In the genomic region with DNA sequence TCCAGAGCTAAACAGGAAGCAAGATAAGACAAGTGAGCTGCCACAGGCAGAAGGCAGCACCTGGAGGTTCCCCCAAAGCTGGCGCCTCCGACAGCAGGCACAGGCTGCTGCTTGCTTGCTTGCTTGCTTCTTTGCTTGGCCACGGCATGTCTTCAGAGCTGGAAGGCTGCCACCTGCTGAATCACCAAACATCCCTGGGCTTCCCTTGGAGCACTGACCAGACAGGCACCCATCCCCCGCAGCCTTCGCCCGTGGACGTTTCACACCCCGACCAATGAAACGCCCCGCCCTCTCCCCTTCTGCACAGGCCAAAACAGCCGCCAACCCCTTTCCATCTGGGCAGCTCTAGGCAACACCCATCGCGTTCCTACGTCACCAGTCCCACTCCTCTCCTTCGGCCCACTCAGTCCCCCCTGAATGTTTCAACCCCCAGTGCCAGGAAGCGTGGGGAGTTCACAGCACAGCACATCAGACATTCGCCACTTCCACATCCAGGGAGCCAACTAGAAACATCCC, we compare ENCODE assay signal across 1 cellular context.
TF ChIP-seq lines count a peak whose summit lies in the region.

No MANE protein-coding gene starts in this region.

TF ChIP-seq in HepG2, 621 proteins besides CTCF, POLR2A, EP300 and RAD21 (continued from another document and continues in another):
- TF ChIP-seq, protein P1, sequence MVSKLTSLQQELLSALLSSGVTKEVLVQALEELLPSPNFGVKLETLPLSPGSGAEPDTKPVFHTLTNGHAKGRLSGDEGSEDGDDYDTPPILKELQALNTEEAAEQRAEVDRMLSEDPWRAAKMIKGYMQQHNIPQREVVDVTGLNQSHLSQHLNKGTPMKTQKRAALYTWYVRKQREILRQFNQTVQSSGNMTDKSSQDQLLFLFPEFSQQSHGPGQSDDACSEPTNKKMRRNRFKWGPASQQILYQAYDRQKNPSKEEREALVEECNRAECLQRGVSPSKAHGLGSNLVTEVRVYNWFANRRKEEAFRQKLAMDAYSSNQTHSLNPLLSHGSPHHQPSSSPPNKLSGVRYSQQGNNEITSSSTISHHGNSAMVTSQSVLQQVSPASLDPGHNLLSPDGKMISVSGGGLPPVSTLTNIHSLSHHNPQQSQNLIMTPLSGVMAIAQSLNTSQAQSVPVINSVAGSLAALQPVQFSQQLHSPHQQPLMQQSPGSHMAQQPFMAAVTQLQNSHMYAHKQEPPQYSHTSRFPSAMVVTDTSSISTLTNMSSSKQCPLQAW (CRISPR knock-in tag; IDR thresholded peaks at IDR 0.05), result 0 out of 2 replicates have a peak, but pooled peaks have one; percentile 6
- TF ChIP-seq PPARG (CRISPR knock-in tag; conservative IDR thresholded peaks at IDR 0.05) (no peak), ZNF354B (CRISPR knock-in tag; IDR thresholded peaks at IDR 0.05) (no peak), KLF11 (CRISPR knock-in tag; IDR thresholded peaks at IDR 0.05) (no peak), ZNF619 (CRISPR knock-in tag; IDR thresholded peaks at IDR 0.05) (no peak), TOE1 (CRISPR knock-in tag; IDR thresholded peaks at IDR 0.05) (no peak), ZNF598 (CRISPR knock-in tag; IDR thresholded peaks at IDR 0.05; ENCODE audit: borderline replicate concordance) (no peak), ZNF772 (CRISPR knock-in tag; IDR thresholded peaks at IDR 0.05) (0 out of 2 replicates have a peak, but pooled peaks have one; percentile 26), ZIK1 (CRISPR knock-in tag; IDR thresholded peaks at IDR 0.05; ENCODE audit: borderline replicate concordance, low read depth) (no peak), SRF (IDR thresholded peaks at IDR 0.05; ENCODE audit: low read depth, low read length) (no peak), SRSF9 (IDR thresholded peaks at IDR 0.05; ENCODE audit: borderline replicate concordance, insufficient read depth, low read depth, low read length, poor library complexity, severe bottlenecking) (no peak), ZNF501 (CRISPR knock-in tag; IDR thresholded peaks at IDR 0.05) (0 out of 2 replicates have a peak, but pooled peaks have one; percentile 23), AKAP8 (CRISPR knock-in tag; IDR thresholded peaks at IDR 0.05) (no peak), JARID2 (CRISPR knock-in tag; IDR thresholded peaks at IDR 0.05; ENCODE audit: insufficient replicate concordance) (no peak), SAP130 (CRISPR knock-in tag; IDR thresholded peaks at IDR 0.05; ENCODE audit: low read depth) (peak; percentile 58; the same call in 1 of the 2 replicates), CREB1 (IDR thresholded peaks at IDR 0.05) (peak; percentile 61), CREB1 (CRISPR knock-in tag; IDR thresholded peaks at IDR 0.05) (no peak), MTA1 (CRISPR knock-in tag; IDR thresholded peaks at IDR 0.05; ENCODE audit: borderline replicate concordance) (peak; percentile 51; the same call in 1 of the 2 replicates), ARNT (IDR thresholded peaks at IDR 0.05) (no peak), NFKB2 (CRISPR knock-in tag; IDR thresholded peaks at IDR 0.05; ENCODE audit: borderline replicate concordance) (peak; percentile 43; the same call in 1 of the 2 replicates), ZNF7 (CRISPR knock-in tag; IDR thresholded peaks at IDR 0.05) (no peak), FOXJ3 (CRISPR knock-in tag; IDR thresholded peaks at IDR 0.05; ENCODE audit: borderline replicate concordance) (no peak), MEF2D (CRISPR knock-in tag; IDR thresholded peaks at IDR 0.05) (0 out of 2 replicates have a peak, but pooled peaks have one; percentile 32), KAT7 (CRISPR knock-in tag; IDR thresholded peaks at IDR 0.05; ENCODE audit: borderline replicate concordance) (peak; percentile 62; the same call in 1 of the 2 replicates), MLX (CRISPR knock-in tag; IDR thresholded peaks at IDR 0.05) (no peak), ZBTB8A (CRISPR knock-in tag; IDR thresholded peaks at IDR 0.05; ENCODE audit: borderline replicate concordance, low read depth) (no peak), GZF1 (CRISPR knock-in tag; IDR thresholded peaks at IDR 0.05) (no peak), ZBTB7B (CRISPR knock-in tag; IDR thresholded peaks at IDR 0.05) (no peak), PLSCR1 (CRISPR knock-in tag; IDR thresholded peaks at IDR 0.05; ENCODE audit: borderline replicate concordance) (no peak), TAF1 (CRISPR knock-in tag; IDR thresholded peaks at IDR 0.05) (no peak), ZBTB42 (CRISPR knock-in tag; IDR thresholded peaks at IDR 0.05) (no peak), NR2C2 (CRISPR knock-in tag; IDR thresholded peaks at IDR 0.05; ENCODE audit: borderline replicate concordance) (no peak), GTF2F1 (IDR thresholded peaks at IDR 0.05; ENCODE audit: low read length) (no peak), RARA (CRISPR knock-in tag; IDR thresholded peaks at IDR 0.05) (no peak), MEIS1 (CRISPR knock-in tag; IDR thresholded peaks at IDR 0.05; ENCODE audit: borderline replicate concordance) (no peak), PBX2 (CRISPR knock-in tag; IDR thresholded peaks at IDR 0.05) (no peak), ZNF644 (CRISPR knock-in tag; IDR thresholded peaks at IDR 0.05; ENCODE audit: low read depth) (peak; percentile 40; the same call in 1 of the 2 replicates), ZNF546 (CRISPR knock-in tag; conservative IDR thresholded peaks at IDR 0.05) (no peak), ZNF362 (CRISPR knock-in tag; IDR thresholded peaks at IDR 0.05; ENCODE audit: borderline replicate concordance) (no peak), HOXA9 (CRISPR knock-in tag; IDR thresholded peaks at IDR 0.05; ENCODE audit: borderline replicate concordance) (no peak), ZNF335 (CRISPR knock-in tag; IDR thresholded peaks at IDR 0.05) (no peak)
- TF ChIP-seq, protein P2, sequence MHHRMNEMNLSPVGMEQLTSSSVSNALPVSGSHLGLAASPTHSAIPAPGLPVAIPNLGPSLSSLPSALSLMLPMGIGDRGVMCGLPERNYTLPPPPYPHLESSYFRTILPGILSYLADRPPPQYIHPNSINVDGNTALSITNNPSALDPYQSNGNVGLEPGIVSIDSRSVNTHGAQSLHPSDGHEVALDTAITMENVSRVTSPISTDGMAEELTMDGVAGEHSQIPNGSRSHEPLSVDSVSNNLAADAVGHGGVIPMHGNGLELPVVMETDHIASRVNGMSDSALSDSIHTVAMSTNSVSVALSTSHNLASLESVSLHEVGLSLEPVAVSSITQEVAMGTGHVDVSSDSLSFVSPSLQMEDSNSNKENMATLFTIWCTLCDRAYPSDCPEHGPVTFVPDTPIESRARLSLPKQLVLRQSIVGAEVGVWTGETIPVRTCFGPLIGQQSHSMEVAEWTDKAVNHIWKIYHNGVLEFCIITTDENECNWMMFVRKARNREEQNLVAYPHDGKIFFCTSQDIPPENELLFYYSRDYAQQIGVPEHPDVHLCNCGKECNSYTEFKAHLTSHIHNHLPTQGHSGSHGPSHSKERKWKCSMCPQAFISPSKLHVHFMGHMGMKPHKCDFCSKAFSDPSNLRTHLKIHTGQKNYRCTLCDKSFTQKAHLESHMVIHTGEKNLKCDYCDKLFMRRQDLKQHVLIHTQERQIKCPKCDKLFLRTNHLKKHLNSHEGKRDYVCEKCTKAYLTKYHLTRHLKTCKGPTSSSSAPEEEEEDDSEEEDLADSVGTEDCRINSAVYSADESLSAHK (CRISPR knock-in tag; IDR thresholded peaks at IDR 0.05; ENCODE audit: borderline replicate concordance), result no peak
- TF ChIP-seq, protein P3, sequence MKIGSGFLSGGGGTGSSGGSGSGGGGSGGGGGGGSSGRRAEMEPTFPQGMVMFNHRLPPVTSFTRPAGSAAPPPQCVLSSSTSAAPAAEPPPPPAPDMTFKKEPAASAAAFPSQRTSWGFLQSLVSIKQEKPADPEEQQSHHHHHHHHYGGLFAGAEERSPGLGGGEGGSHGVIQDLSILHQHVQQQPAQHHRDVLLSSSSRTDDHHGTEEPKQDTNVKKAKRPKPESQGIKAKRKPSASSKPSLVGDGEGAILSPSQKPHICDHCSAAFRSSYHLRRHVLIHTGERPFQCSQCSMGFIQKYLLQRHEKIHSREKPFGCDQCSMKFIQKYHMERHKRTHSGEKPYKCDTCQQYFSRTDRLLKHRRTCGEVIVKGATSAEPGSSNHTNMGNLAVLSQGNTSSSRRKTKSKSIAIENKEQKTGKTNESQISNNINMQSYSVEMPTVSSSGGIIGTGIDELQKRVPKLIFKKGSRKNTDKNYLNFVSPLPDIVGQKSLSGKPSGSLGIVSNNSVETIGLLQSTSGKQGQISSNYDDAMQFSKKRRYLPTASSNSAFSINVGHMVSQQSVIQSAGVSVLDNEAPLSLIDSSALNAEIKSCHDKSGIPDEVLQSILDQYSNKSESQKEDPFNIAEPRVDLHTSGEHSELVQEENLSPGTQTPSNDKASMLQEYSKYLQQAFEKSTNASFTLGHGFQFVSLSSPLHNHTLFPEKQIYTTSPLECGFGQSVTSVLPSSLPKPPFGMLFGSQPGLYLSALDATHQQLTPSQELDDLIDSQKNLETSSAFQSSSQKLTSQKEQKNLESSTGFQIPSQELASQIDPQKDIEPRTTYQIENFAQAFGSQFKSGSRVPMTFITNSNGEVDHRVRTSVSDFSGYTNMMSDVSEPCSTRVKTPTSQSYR (CRISPR knock-in tag; IDR thresholded peaks at IDR 0.05; ENCODE audit: borderline replicate concordance), result peak; percentile 76; the same call in 1 of the 2 replicates
- TF ChIP-seq, protein P4, sequence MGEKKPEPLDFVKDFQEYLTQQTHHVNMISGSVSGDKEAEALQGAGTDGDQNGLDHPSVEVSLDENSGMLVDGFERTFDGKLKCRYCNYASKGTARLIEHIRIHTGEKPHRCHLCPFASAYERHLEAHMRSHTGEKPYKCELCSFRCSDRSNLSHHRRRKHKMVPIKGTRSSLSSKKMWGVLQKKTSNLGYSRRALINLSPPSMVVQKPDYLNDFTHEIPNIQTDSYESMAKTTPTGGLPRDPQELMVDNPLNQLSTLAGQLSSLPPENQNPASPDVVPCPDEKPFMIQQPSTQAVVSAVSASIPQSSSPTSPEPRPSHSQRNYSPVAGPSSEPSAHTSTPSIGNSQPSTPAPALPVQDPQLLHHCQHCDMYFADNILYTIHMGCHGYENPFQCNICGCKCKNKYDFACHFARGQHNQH (CRISPR knock-in tag; IDR thresholded peaks at IDR 0.05), result peak; percentile 67; the same call in 1 of the 2 replicates
- TF ChIP-seq, protein P5, sequence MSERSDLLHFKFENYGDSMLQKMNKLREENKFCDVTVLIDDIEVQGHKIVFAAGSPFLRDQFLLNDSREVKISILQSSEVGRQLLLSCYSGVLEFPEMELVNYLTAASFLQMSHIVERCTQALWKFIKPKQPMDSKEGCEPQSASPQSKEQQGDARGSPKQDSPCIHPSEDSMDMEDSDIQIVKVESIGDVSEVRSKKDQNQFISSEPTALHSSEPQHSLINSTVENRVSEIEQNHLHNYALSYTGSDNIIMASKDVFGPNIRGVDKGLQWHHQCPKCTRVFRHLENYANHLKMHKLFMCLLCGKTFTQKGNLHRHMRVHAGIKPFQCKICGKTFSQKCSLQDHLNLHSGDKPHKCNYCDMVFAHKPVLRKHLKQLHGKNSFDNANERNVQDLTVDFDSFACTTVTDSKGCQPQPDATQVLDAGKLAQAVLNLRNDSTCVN (CRISPR knock-in tag; IDR thresholded peaks at IDR 0.05; ENCODE audit: borderline replicate concordance), result no peak
- TF ChIP-seq, protein P6, sequence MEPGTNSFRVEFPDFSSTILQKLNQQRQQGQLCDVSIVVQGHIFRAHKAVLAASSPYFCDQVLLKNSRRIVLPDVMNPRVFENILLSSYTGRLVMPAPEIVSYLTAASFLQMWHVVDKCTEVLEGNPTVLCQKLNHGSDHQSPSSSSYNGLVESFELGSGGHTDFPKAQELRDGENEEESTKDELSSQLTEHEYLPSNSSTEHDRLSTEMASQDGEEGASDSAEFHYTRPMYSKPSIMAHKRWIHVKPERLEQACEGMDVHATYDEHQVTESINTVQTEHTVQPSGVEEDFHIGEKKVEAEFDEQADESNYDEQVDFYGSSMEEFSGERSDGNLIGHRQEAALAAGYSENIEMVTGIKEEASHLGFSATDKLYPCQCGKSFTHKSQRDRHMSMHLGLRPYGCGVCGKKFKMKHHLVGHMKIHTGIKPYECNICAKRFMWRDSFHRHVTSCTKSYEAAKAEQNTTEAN (CRISPR knock-in tag; conservative IDR thresholded peaks at IDR 0.05), result no peak
- TF ChIP-seq, protein P7, sequence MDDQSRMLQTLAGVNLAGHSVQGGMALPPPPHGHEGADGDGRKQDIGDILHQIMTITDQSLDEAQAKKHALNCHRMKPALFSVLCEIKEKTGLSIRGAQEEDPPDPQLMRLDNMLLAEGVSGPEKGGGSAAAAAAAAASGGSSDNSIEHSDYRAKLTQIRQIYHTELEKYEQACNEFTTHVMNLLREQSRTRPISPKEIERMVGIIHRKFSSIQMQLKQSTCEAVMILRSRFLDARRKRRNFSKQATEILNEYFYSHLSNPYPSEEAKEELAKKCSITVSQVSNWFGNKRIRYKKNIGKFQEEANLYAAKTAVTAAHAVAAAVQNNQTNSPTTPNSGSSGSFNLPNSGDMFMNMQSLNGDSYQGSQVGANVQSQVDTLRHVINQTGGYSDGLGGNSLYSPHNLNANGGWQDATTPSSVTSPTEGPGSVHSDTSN (CRISPR knock-in tag; IDR thresholded peaks at IDR 0.05; ENCODE audit: borderline replicate concordance), result no peak
